In genomic region chr11:71500601-71501021, GRCh38 we compare ENCODE assay signal across 18 cellular contexts. TPM values are rescaled to one million over a fixed set of nuclear protein-coding genes. Genes with fewer than 3 reads are reported as not detected.
DNase-seq lines count a peak whose midpoint lies in the region; ATAC-seq, FAIRE-seq and TF ChIP-seq lines count a peak whose summit lies in the region.
"Had no signal": no experiment of that assay in that cellular context is flagged by ENCODE, and none has a peak within 500 bp of the region (broad histone marks: within the 10 kb centered on the region; RNA-seq: fewer than 3 reads in every experiment).

No MANE protein-coding gene starts in this region.

- H3K4me2 ChIP-seq in A549, result peak overlapping the region; percentile 28; the same call in 2 of the 3 replicates

- no peak for TF ChIP-seq CTCF in A549 (IDR thresholded peaks at IDR 0.05)

- no peak for TF ChIP-seq POLR2A in A549 (IDR thresholded peaks at IDR 0.05; ENCODE audit: low read length)

- DNase-seq in A549 (ENCODE audit: low read depth in 1 of 2, low spot score in 1 of 2) (no peak), M059J (ENCODE audit: low read depth) (peak; percentile 4), myocyte (ENCODE audit: low read depth) (peak; percentile 85), DMS153 (lab: John Stamatoyannopoulos, UW) (no peak), ecto neural progenitor cell (ENCODE audit: low spot score) (no peak)
- DNase-seq in activated effector memory CD4-positive, alpha-beta T cell treated with Interleukin-2 at 50 U/mL for 16 hours, result no peak
- DNase-seq: activated CD4-positive, alpha-beta T cell treated with anti-CD3 and anti-CD28 coated beads for 1 hour; glutamatergic neuron; NCI-H187 had no signal

- FAIRE-seq in A549 (lab: Jason Lieb, UNC), result no peak
- FAIRE-seq: D721Med, GM18507 had no signal

- POLR2A ChIA-PET in A549 (lab: Yijun Ruan, JAX), result no interaction called here

- H3K4me3 ChIP-seq in A549, result no peak overlapping the region
- H3K4me3 ChIP-seq: suprapubic skin had no signal

- no peaks in the 10 kb centered on the region for H3K9me3 ChIP-seq in A549
- H3K9me3 ChIP-seq: suprapubic skin had no signal

- no peak overlapping the region for H3K27ac ChIP-seq in A549
- H3K27ac ChIP-seq: epithelial cell of prostate, suprapubic skin had no signal

- CTCF ChIA-PET in A549 (lab: Yijun Ruan, JAX), result interaction anchor here (0.6 kb wide), 1 partner anchor 1953 kb away, joined by 3 read pairs; no protein-coding TSS in a partner anchor

- no peak for TF ChIP-seq EP300 in A549 (IDR thresholded peaks at IDR 0.05)

- peaks cover 11% of the 10 kb centered on the region for H3K4me1 ChIP-seq in A549
- H3K4me1 ChIP-seq: suprapubic skin had no signal

- ATAC-seq in A549, result peak in 1 of 2 experiments; percentile 47; a peak in 2 of 6 replicates
- peak; percentile 22 for ATAC-seq in esophagus mucosa
- no peak for ATAC-seq in GM19035 (IDR thresholded peaks at IDR 0.05; ENCODE audit: unreplicated experiment)

- no peak for TF ChIP-seq RAD21 in A549 (conservative IDR thresholded peaks at IDR 0.05 in 1 of 2, IDR thresholded peaks at IDR 0.05 in 1 of 2)

- WGBS in A549 (ENCODE audit: missing lambda C conversion rate), result 54% methylated on average over 5 of the region's 6 CpGs

TF ChIP-seq in A549, 52 proteins besides CTCF, POLR2A, EP300 and RAD21:
- TF ChIP-seq NFE2L2 (conservative IDR thresholded peaks at IDR 0.05; ENCODE audit: low read length) (no peak), SREBF2 (IDR thresholded peaks at IDR 0.05) (no peak), POLR2AphosphoS2 (conservative IDR thresholded peaks at IDR 0.05; ENCODE audit: low read length) (no peak), ZC3H11A (IDR thresholded peaks at IDR 0.05) (no peak), MAFK (IDR thresholded peaks at IDR 0.05; ENCODE audit: partially characterized antibody) (no peak), FOSB (CRISPR knock-in tag; IDR thresholded peaks at IDR 0.05) (no peak), FOSL2 (IDR thresholded peaks at IDR 0.05) (no peak), FOSL2 (CRISPR knock-in tag; IDR thresholded peaks at IDR 0.05) (no peak), NR3C1 (IDR thresholded peaks at IDR 0.05) (no peak), MAX (IDR thresholded peaks at IDR 0.05) (no peak), CBX8 (IDR thresholded peaks at IDR 0.05) (no peak), ZFP36 (IDR thresholded peaks at IDR 0.05; ENCODE audit: borderline replicate concordance, partially characterized antibody) (no peak), EHF (CRISPR knock-in tag; IDR thresholded peaks at IDR 0.05) (no peak), HOXB13 (CRISPR knock-in tag; IDR thresholded peaks at IDR 0.05; ENCODE audit: low read depth) (no peak), HDAC2 (IDR thresholded peaks at IDR 0.05) (no peak), SMC3 (IDR thresholded peaks at IDR 0.05) (no peak), RNF2 (IDR thresholded peaks at IDR 0.05; ENCODE audit: borderline replicate concordance, low read depth) (no peak), E2F6 (IDR thresholded peaks at IDR 0.05; ENCODE audit: borderline replicate concordance, low read depth) (no peak)
- TF ChIP-seq, protein P1, sequence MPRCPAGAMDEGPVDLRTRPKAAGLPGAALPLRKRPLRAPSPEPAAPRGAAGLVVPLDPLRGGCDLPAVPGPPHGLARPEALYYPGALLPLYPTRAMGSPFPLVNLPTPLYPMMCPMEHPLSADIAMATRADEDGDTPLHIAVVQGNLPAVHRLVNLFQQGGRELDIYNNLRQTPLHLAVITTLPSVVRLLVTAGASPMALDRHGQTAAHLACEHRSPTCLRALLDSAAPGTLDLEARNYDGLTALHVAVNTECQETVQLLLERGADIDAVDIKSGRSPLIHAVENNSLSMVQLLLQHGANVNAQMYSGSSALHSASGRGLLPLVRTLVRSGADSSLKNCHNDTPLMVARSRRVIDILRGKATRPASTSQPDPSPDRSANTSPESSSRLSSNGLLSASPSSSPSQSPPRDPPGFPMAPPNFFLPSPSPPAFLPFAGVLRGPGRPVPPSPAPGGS (IDR thresholded peaks at IDR 0.05), result no peak
- TF ChIP-seq, protein P2, sequence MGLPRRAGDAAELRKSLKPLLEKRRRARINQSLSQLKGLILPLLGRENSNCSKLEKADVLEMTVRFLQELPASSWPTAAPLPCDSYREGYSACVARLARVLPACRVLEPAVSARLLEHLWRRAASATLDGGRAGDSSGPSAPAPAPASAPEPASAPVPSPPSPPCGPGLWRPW (IDR thresholded peaks at IDR 0.05), result no peak
- TF ChIP-seq, protein P3, sequence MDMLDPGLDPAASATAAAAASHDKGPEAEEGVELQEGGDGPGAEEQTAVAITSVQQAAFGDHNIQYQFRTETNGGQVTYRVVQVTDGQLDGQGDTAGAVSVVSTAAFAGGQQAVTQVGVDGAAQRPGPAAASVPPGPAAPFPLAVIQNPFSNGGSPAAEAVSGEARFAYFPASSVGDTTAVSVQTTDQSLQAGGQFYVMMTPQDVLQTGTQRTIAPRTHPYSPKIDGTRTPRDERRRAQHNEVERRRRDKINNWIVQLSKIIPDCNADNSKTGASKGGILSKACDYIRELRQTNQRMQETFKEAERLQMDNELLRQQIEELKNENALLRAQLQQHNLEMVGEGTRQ (IDR thresholded peaks at IDR 0.05), result no peak

RNA-seq across cellular contexts. Expression of gene KRTAP5-7, which starts 26.5 kb away (rescaled TPM):
- polyA plus RNA-seq in A549 (2011; rRNA removed) (not detected in 2 replicates), A549 (2017; fragmentation: RNase III; extraction: RNeasy Plus Mini Kit Qiagen cat#74134 plus additional on column Dnase treatment) (not detected in 3 replicates)
- not detected in 2 replicates for polyA plus RNA-seq in A549 (2012; cell fraction: cytosol; rRNA removed)
- polyA plus RNA-seq in A549 (2012; cell fraction: nucleus; rRNA removed), result 0.09 and 0.18 TPM in 2 replicates
- not detected in 2 replicates for polyA minus RNA-seq in A549 (2011; rRNA and poly(A)+ RNA removed)
- not detected in 2 replicates for total RNA-seq in M059J (2014; rRNA removed; shearing (Covaris generic))
- total RNA-seq in esophagus mucosa (0.16 TPM), myocyte (not detected in 2 replicates)
- polyA plus RNA-seq in myocyte (2012), result 0.05 TPM
- total RNA-seq: LHCN-M2, NCI-H460 had no signal

RNA-seq across cellular contexts. Expression of gene KRTAP5-8, which starts 37.2 kb away (rescaled TPM):
- polyA plus RNA-seq in A549 (2011; rRNA removed), result not detected in 2 replicates
- not detected in 2 replicates for polyA plus RNA-seq in A549 (2012; cell fraction: cytosol; rRNA removed)
- 0.28 and 0.37 TPM in 2 replicates for polyA plus RNA-seq in A549 (2012; cell fraction: nucleus; rRNA removed)
- not detected in 3 replicates for polyA plus RNA-seq in A549 (2017; fragmentation: RNase III; extraction: RNeasy Plus Mini Kit Qiagen cat#74134 plus additional on column Dnase treatment)
- 0.25 TPM in 1 of 2 replicates, not detected in the other for polyA minus RNA-seq in A549 (2011; rRNA and poly(A)+ RNA removed)
- total RNA-seq in M059J (2014; rRNA removed; shearing (Covaris generic)), result not detected in 2 replicates
- total RNA-seq in esophagus mucosa, result 0.32 TPM
- total RNA-seq in myocyte, result 0.21 TPM in 1 of 2 replicates, not detected in the other
- not detected for polyA plus RNA-seq in myocyte (2012)
- total RNA-seq: LHCN-M2, NCI-H460 had no signal

RNA-seq across cellular contexts. Expression of gene NADSYN1, which starts 47.6 kb away (rescaled TPM):
- polyA plus RNA-seq in A549 (2011; rRNA removed), result 34.6 and 47.1 TPM in 2 replicates
- 43.0 and 47.3 TPM in 2 replicates for polyA plus RNA-seq in A549 (2012; cell fraction: cytosol; rRNA removed)
- polyA plus RNA-seq in A549 (2012; cell fraction: nucleus; rRNA removed), result 131 and 187 TPM in 2 replicates
- polyA plus RNA-seq in A549 (2017; fragmentation: RNase III; extraction: RNeasy Plus Mini Kit Qiagen cat#74134 plus additional on column Dnase treatment), result 63.3 to 70.9 TPM (median 67.6 TPM) in 3 replicates
- polyA minus RNA-seq in A549 (2011; rRNA and poly(A)+ RNA removed), result 85.0 and 86.1 TPM in 2 replicates
- total RNA-seq in M059J (2014; rRNA removed; shearing (Covaris generic)), result 21.1 and 23.8 TPM in 2 replicates
- total RNA-seq in esophagus mucosa, result 67.7 TPM
- 31.9 and 48.0 TPM in 2 replicates for total RNA-seq in myocyte
- 56.0 TPM for polyA plus RNA-seq in myocyte (2012)

RNA-seq across cellular contexts. Expression of gene KRTAP5-9, which starts 47.6 kb away (rescaled TPM):
- polyA plus RNA-seq in A549 (2011; rRNA removed), result 0.11 TPM in 1 of 2 replicates, not detected in the other
- polyA plus RNA-seq in A549 (2012; cell fraction: cytosol; rRNA removed), result 0.08 TPM in 1 of 2 replicates, not detected in the other
- polyA plus RNA-seq in A549 (2012; cell fraction: nucleus; rRNA removed), result 0.71 and 0.80 TPM in 2 replicates
- 0.08 TPM in 1 of 3 replicates, not detected in the others for polyA plus RNA-seq in A549 (2017; fragmentation: RNase III; extraction: RNeasy Plus Mini Kit Qiagen cat#74134 plus additional on column Dnase treatment)
- not detected in 2 replicates for polyA minus RNA-seq in A549 (2011; rRNA and poly(A)+ RNA removed)
- total RNA-seq in M059J (2014; rRNA removed; shearing (Covaris generic)), result not detected in 2 replicates
- 0.36 TPM for total RNA-seq in esophagus mucosa
- total RNA-seq in myocyte, result 0.16 and 0.29 TPM in 2 replicates
- polyA plus RNA-seq in myocyte (2012), result 0.06 TPM
- total RNA-seq: LHCN-M2; NCI-H460; T-helper 1 cell treated with Interleukin-12 subunit alpha and Interleukin-12 subunit beta and Interleukin-4 antibody, amounts not matched to agents 30 ng/mL and 1 ng/mL, for 36 hours had no signal

RNA-seq across cellular contexts. Expression of gene DHCR7, which starts 52.4 kb away (rescaled TPM):
- polyA plus RNA-seq in A549 (2011; rRNA removed) (42.7 and 44.2 TPM in 2 replicates), A549 (2017; fragmentation: RNase III; extraction: RNeasy Plus Mini Kit Qiagen cat#74134 plus additional on column Dnase treatment) (47.2 to 82.2 TPM (median 75.8 TPM) in 3 replicates)
- polyA plus RNA-seq in A549 (2012; cell fraction: cytosol; rRNA removed), result 47.8 and 65.4 TPM in 2 replicates
- polyA plus RNA-seq in A549 (2012; cell fraction: nucleus; rRNA removed), result 102 and 119 TPM in 2 replicates
- polyA minus RNA-seq in A549 (2011; rRNA and poly(A)+ RNA removed), result 56.9 and 64.4 TPM in 2 replicates
- total RNA-seq in M059J (2014; rRNA removed; shearing (Covaris generic)), result 99.2 and 123 TPM in 2 replicates
- total RNA-seq in esophagus mucosa (130 TPM), myocyte (48.0 and 87.5 TPM in 2 replicates)
- 138 TPM for polyA plus RNA-seq in myocyte (2012)

Comparison
In these comparisons a context has a peak if more than half of its experiments do, and no peak if none do; other contexts are left out.
1. DNase-seq: peak in M059J (single experiment) and myocyte (single experiment); none in A549 (0 of 2), activated effector memory CD4-positive, alpha-beta T cell treated with Interleukin-2 at 50 U/mL for 16 hours (single experiment), DMS153 (single experiment) and ecto neural progenitor cell (single experiment).